In genomic region chr2:106257830-106258229, GRCh38 we compare ENCODE assay signal across 34 cellular contexts.
DNase-seq lines count a peak whose midpoint lies in the region; ATAC-seq, FAIRE-seq and TF ChIP-seq lines count a peak whose summit lies in the region.
"Had no signal": no experiment of that assay in that cellular context is flagged by ENCODE, and none has a peak within 500 bp of the region (broad histone marks: within the 10 kb centered on the region; RNA-seq: fewer than 3 reads in every experiment).

No MANE protein-coding gene starts in this region.

- no peak for FAIRE-seq in pancreas (lab: Jason Lieb, UNC)
- FAIRE-seq: A204.1, A549, D721Med had no signal

- H3K36me3 ChIP-seq in body of pancreas (replicated peaks in 1 of 2; ENCODE audit: insufficient read depth in 1 of 2, low read depth in 2 of 2) (no peaks in the 10 kb centered on the region), pancreas (no peaks in the 10 kb centered on the region), MG63 (no peaks in the 10 kb centered on the region)
- H3K36me3 ChIP-seq: BE2C; BLaER1; BLaER1 treated with 17β-estradiol and CSF1 and Interleukin-3, amounts not matched to agents 10 nM and 100 nM had no signal

- H3K9me3 ChIP-seq in body of pancreas = no peaks in the 10 kb centered on the region
- no peaks in the 10 kb centered on the region for H3K9me3 ChIP-seq in pancreas
- no peaks in the 10 kb centered on the region for H3K9me3 ChIP-seq in MG63
- H3K9me3 ChIP-seq: A549, BE2C, BLaER1, Caco-2 had no signal

- TF ChIP-seq CTCF in LNCaP clone FGC (IDR thresholded peaks at IDR 0.05; ENCODE audit: control insufficient read depth, extremely low read depth, insufficient read depth) = no peak
- no peak for TF ChIP-seq CTCF in body of pancreas (IDR thresholded peaks at IDR 0.05)
- TF ChIP-seq CTCF in pancreas (IDR thresholded peaks at IDR 0.05) = no peak

- H3K4me1 ChIP-seq in body of pancreas (peaks cover 4% of the 10 kb centered on the region), pancreas (peaks cover 0 to 4% (median 0%) of the 10 kb centered on the region in 3 donors)
- H3K4me1 ChIP-seq: A549; BE2C; BLaER1; BLaER1 treated with 17β-estradiol and CSF1 and Interleukin-3, amounts not matched to agents 10 nM and 100 nM; Caco-2 had no signal

- 33 to 59% methylated on average over 3 of the region's 3 CpGs for WGBS in body of pancreas, 2 donors
- WGBS in pancreas, 2 donors = 42 to 47% methylated on average over 3 of the region's 3 CpGs

- intact Hi-C loops in body of pancreas (cut with DNase I) (no loop called here), pancreas (cut with DNase I) (no loop called here)

- no peak overlapping the region for H3K4me3 ChIP-seq in LNCaP clone FGC (ENCODE audit: low read depth, low read length)
- H3K4me3 ChIP-seq in body of pancreas = no peak overlapping the region
- H3K4me3 ChIP-seq in pancreas = no peak overlapping the region
- no peak overlapping the region for H3K4me3 ChIP-seq in MG63
- H3K4me3 ChIP-seq: A549; BLaER1; BLaER1 treated with 17β-estradiol and CSF1 and Interleukin-3, amounts not matched to agents 10 nM and 100 nM had no signal

- no peaks in the 10 kb centered on the region for H3K27me3 ChIP-seq in body of pancreas
- no peaks in the 10 kb centered on the region for H3K27me3 ChIP-seq in pancreas
- no peaks in the 10 kb centered on the region for H3K27me3 ChIP-seq in MG63
- H3K27me3 ChIP-seq: BE2C; BLaER1; BLaER1 treated with 17β-estradiol and CSF1 and Interleukin-3, amounts not matched to agents 10 nM and 100 nM had no signal

- ATAC-seq in body of pancreas (peak; percentile 84), left lobe of liver (peak; percentile 21), pancreas (peak; percentile 88 to 98 (median 94))
- ATAC-seq: A549; CD8-positive, alpha-beta T cell had no signal

- no peak for TF ChIP-seq POLR2A in body of pancreas (IDR thresholded peaks at IDR 0.05)

- H3K27ac ChIP-seq in body of pancreas = no peak overlapping the region
- H3K27ac ChIP-seq in pancreas = peak overlapping the region in 1 of 4 donors; percentile 48
- H3K27ac ChIP-seq: 22Rv1; A549; BLaER1; BLaER1 treated with 17β-estradiol and CSF1 and Interleukin-3, amounts not matched to agents 10 nM and 100 nM; C4-2B had no signal

- DNase-seq in LNCaP clone FGC (ENCODE audit: low read depth) (peak; percentile 13), body of pancreas (peak in 2 of 4 donors; percentile 19 to 44), left lobe of liver (ENCODE audit: low spot score) (no peak), pancreas (peak in 2 of 6 donors; percentile 17 to 64), KG1 (lab: John Stamatoyannopoulos, UW) (no peak), MG63 (no peak), 8988T (no peak)
- no peak for DNase-seq in activated CD4-positive, CD25-positive, alpha-beta regulatory T cell treated with anti-CD3 and anti-CD28 coated beads, Interleukin-2, amount 50 U/mL, for 72 hours
- DNase-seq: ACHN; AML-193; BE2C; C1 segment of cervical spinal cord; Caco-2; Calu3; CD4-positive, alpha-beta memory T cell; CD4-positive, alpha-beta T cell; CD4-positive, CD25-positive, alpha-beta regulatory T cell; CD8-positive, alpha-beta memory T cell; CD8-positive, alpha-beta T cell; COR-L47; DMS 273 treated with DMSO at 0.1 percent for 48 hours; DMS153; DMS53; DMS79; DMS79 treated with DMSO at 0.1 percent for 48 hours; DND-41; EL had no signal

Comparison
In these comparisons a context has a peak if more than half of its experiments do, and no peak if none do; other contexts are left out.
1. ATAC-seq: peak in every context shown above with its lines; median percentile 94 in pancreas; 84 in body of pancreas; 21 in left lobe of liver.